9 cellular contexts compared by ENCODE assay signal in genomic region chr2:207230261-207231105, GRCh38.
A peak's percentile ranks its signal among the peaks of the same experiment; 100 is the strongest.
DNase-seq lines count a peak whose midpoint lies in the region; ATAC-seq, FAIRE-seq and TF ChIP-seq lines count a peak whose summit lies in the region.
"Had no signal": no experiment of that assay in that cellular context is flagged by ENCODE, and none has a peak within 500 bp of the region (broad histone marks: within the 10 kb centered on the region; RNA-seq: fewer than 3 reads in every experiment).

No MANE protein-coding gene starts in this region.

- H3K36me3 ChIP-seq in Loucy (ENCODE audit: insufficient read depth, low read length) (no peaks in the 10 kb centered on the region), H1 (ENCODE audit: control insufficient read depth in 2 of 4, insufficient read depth in 4 of 4, low read length in 3 of 4) (no peaks in the 10 kb centered on the region)
- H3K36me3 ChIP-seq: BLaER1 treated with 17β-estradiol and CSF1 and Interleukin-3, amounts not matched to agents 10 nM and 100 nM had no signal

- H3K9me3 Mint-ChIP-seq in stimulated activated effector memory CD8-positive, alpha-beta T cell treated with anti-CD3 and anti-CD28 coated beads, Interleukin-12 subunit alpha, Interleukin-12 subunit beta, amount 100 ng/mL, for 72 hours, result peaks cover 2% of the 10 kb centered on the region

- no peak overlapping the region for H3K27ac Mint-ChIP-seq in stimulated activated effector memory CD8-positive, alpha-beta T cell treated with anti-CD3 and anti-CD28 coated beads, Interleukin-12 subunit alpha, Interleukin-12 subunit beta, amount 100 ng/mL, for 72 hours

- H4K20me1 ChIP-seq in Loucy (ENCODE audit: insufficient read depth, low read length, poor library complexity, severe bottlenecking) (no peaks in the 10 kb centered on the region), H1 (replicated peaks in 1 of 2; ENCODE audit: control insufficient read depth in 1 of 2, insufficient read depth in 2 of 2, low read length in 2 of 2) (no peaks in the 10 kb centered on the region)
- H4K20me1 ChIP-seq: BLaER1 treated with 17β-estradiol and CSF1 and Interleukin-3, amounts not matched to agents 10 nM and 100 nM had no signal

- H3K27me3 ChIP-seq in Loucy (ENCODE audit: insufficient read depth, low read length, poor library complexity, severe bottlenecking), result no peaks in the 10 kb centered on the region
- H3K27me3 ChIP-seq in H1 (replicated peaks in 1 of 4; ENCODE audit: control insufficient read depth in 3 of 4, extremely low read depth in 1 of 4, insufficient read depth in 3 of 4, low read length in 3 of 4), result no peaks in the 10 kb centered on the region
- H3K27me3 ChIP-seq: BLaER1 treated with 17β-estradiol and CSF1 and Interleukin-3, amounts not matched to agents 10 nM and 100 nM had no signal

- H3K4me1 ChIP-seq in Loucy (ENCODE audit: insufficient read depth, low read length, poor library complexity, severe bottlenecking) (peaks cover 7% of the 10 kb centered on the region), H1 (replicated peaks in 1 of 4; ENCODE audit: control insufficient read depth in 3 of 4, insufficient read depth in 4 of 4, low read length in 3 of 4) (peaks cover 8 to 22% (median 18%) of the 10 kb centered on the region in 4 experiments)

- TF ChIP-seq RAD21 in H1 (IDR thresholded peaks at IDR 0.05 in 1 of 2, conservative IDR thresholded peaks at IDR 0.05 in 1 of 2; ENCODE audit: low read depth in 2 of 2, low read length in 2 of 2), result peak; percentile 59 to 64

- no peaks in the 10 kb centered on the region for H3F3A ChIP-seq in Loucy (ENCODE audit: low read depth)

- H4K8ac ChIP-seq in H1 (ENCODE audit: extremely low read depth, insufficient read depth, low read length), result no peak overlapping the region

- no peak for TF ChIP-seq EP300 in H1 (IDR thresholded peaks at IDR 0.05; ENCODE audit: borderline replicate concordance in 1 of 2, low read depth in 2 of 2, low read length in 2 of 2)

- no peak overlapping the region for H3K23ac ChIP-seq in H1 (ENCODE audit: insufficient read length)

- H3K14ac ChIP-seq in H1 (ENCODE audit: insufficient read length), result no peak overlapping the region

- H3K79me2 ChIP-seq in Loucy (ENCODE audit: insufficient read depth, low read length) (no peaks in the 10 kb centered on the region), H1 (ENCODE audit: control insufficient read depth in 1 of 2, insufficient read depth in 2 of 2, low read length in 2 of 2) (no peaks in the 10 kb centered on the region)

- H3K4ac ChIP-seq in H1 (replicated peaks; ENCODE audit: insufficient read length, low read depth, low read length), result no peak overlapping the region

- H3K9ac ChIP-seq in Loucy (ENCODE audit: low read depth, low read length, poor library complexity, severe bottlenecking), result no peak overlapping the region
- no peak overlapping the region for H3K9ac ChIP-seq in H1 (replicated peaks in 1 of 4; ENCODE audit: extremely low read depth in 1 of 4, low read depth in 3 of 4, low read length in 3 of 4)

- H4K5ac ChIP-seq in H1 (ENCODE audit: insufficient read length, low read depth, low read length), result no peak overlapping the region

- no peak for TF ChIP-seq POLR2A in H1 (IDR thresholded peaks at IDR 0.05; ENCODE audit: control extremely low read depth in 1 of 2, low read depth in 2 of 2, low read length in 2 of 2)

- no peak overlapping the region; the same call in 1 of the 2 replicates for H2BK12ac ChIP-seq in H1 (ENCODE audit: low read depth, low read length)

- CTCF ChIA-PET in H1 (lab: Charles Lee; ENCODE audit: partially characterized antibody), result interaction anchor here (0.5 to 4.2 kb wide), 27 partner anchors 8 to 363 kb away, joined by 3 to 28 read pairs (median 4); partner anchors contain the start of gene KLF7

- H3K9me2 ChIP-seq in Loucy (replicated peaks; ENCODE audit: low read depth, low read length), result no peaks in the 10 kb centered on the region

- WGBS in H1 (ENCODE audit: extremely low coverage in 1 of 2, insufficient coverage in 1 of 2, insufficient read length in 1 of 2, insufficient replicate concordance in 2 of 2, low coverage in 1 of 2, low lambda C conversion rate in 2 of 2, missing lambda C conversion rate in 1 of 2), 2 experiments, result 67% methylated on average over 6 of the region's 6 CpGs; no CpG with 5 or more reads in 1 of the 2 experiments

- no peak overlapping the region for H2AK5ac ChIP-seq in H1 (ENCODE audit: low read depth, low read length)

- no peak overlapping the region for H3K4me3 Mint-ChIP-seq in stimulated activated effector memory CD8-positive, alpha-beta T cell treated with anti-CD3 and anti-CD28 coated beads, Interleukin-12 subunit alpha, Interleukin-12 subunit beta, amount 100 ng/mL, for 72 hours

- H3K4me3 ChIP-seq in Loucy (ENCODE audit: low read length, poor library complexity, severe bottlenecking), result no peak overlapping the region
- H3K4me3 ChIP-seq in H1 (ENCODE audit: extremely low read depth in 1 of 4, insufficient read depth in 2 of 4, low read depth in 3 of 4, low read length in 4 of 4), result no peak overlapping the region
- no peak overlapping the region for H3K4me3 ChIP-seq in retinal pigment epithelial cell (ENCODE audit: low read length)
- H3K4me3 ChIP-seq: BLaER1 treated with 17β-estradiol and CSF1 and Interleukin-3, amounts not matched to agents 10 nM and 100 nM had no signal

- H2BK5ac ChIP-seq in H1 (ENCODE audit: low read depth, low read length), result no peak overlapping the region

- no peak overlapping the region for H4K91ac ChIP-seq in H1 (replicated peaks; ENCODE audit: insufficient read length, low read length)

- H3K36me3 Mint-ChIP-seq in stimulated activated effector memory CD8-positive, alpha-beta T cell treated with anti-CD3 and anti-CD28 coated beads, Interleukin-12 subunit alpha, Interleukin-12 subunit beta, amount 100 ng/mL, for 72 hours, result no peaks in the 10 kb centered on the region

- H3K9me3 ChIP-seq in Loucy (ENCODE audit: insufficient read depth, low read depth, low read length) (no peaks in the 10 kb centered on the region), H1 (ENCODE audit: insufficient read depth in 2 of 2, low read depth in 1 of 2, low read length in 1 of 2) (no peaks in the 10 kb centered on the region)

- no peak overlapping the region for H2BK15ac ChIP-seq in H1 (ENCODE audit: low read length)

- TF ChIP-seq CTCF in Loucy (conservative IDR thresholded peaks at IDR 0.05; ENCODE audit: low read length) (peak; percentile 73), H1 (IDR thresholded peaks at IDR 0.05; ENCODE audit: control extremely low read depth in 1 of 3, insufficient read depth in 1 of 3, low read depth in 1 of 3, low read length in 3 of 3) (peak; percentile 31 to 79 (median 61); a peak in 3 of 4 replicates), retinal pigment epithelial cell (conservative IDR thresholded peaks at IDR 0.05; ENCODE audit: low read depth, low read length) (peak; percentile 63)

- peak overlapping the region; percentile 17; the same call in 1 of the 2 replicates for H2BK20ac ChIP-seq in H1 (ENCODE audit: low read length)

- no peak overlapping the region for H3K56ac ChIP-seq in H1 (replicated peaks; ENCODE audit: insufficient read length, low read depth, low read length)

- no peak overlapping the region for H3K27ac ChIP-seq in H1 (ENCODE audit: low read depth, low read length)

- POLR2A ChIA-PET in H1 (lab: Charles Lee; ENCODE audit: partially characterized antibody), result interaction anchor here (0.7 to 0.9 kb wide), 2 partner anchors 9 to 15 kb away, joined by 3 read pairs; no protein-coding TSS in a partner anchor

- no peak overlapping the region for H3K18ac ChIP-seq in H1 (ENCODE audit: extremely low read depth, low read length)

- no peaks in the 10 kb centered on the region; the same call in 1 of the 2 replicates for H3K23me2 ChIP-seq in H1 (ENCODE audit: low read depth, low read length)

- H3K4me2 ChIP-seq in Loucy (ENCODE audit: low read depth, low read length, poor library complexity, severe bottlenecking) (no peak overlapping the region), H1 (ENCODE audit: insufficient read depth in 1 of 2, low read depth in 2 of 2, low read length in 2 of 2) (no peak overlapping the region)

- H3K79me1 ChIP-seq in H1 (ENCODE audit: low read depth, low read length), result no peaks in the 10 kb centered on the region

- FAIRE-seq in H1 (lab: Jason Lieb, UNC), result peak; percentile 88

- H2AFZ ChIP-seq in Loucy (ENCODE audit: low read length), result no peak overlapping the region
- peak overlapping the region; percentile 26; the same call in 1 of the 2 replicates for H2AFZ ChIP-seq in H1 (ENCODE audit: low read length)

- no peak for ATAC-seq in stimulated activated effector memory CD8-positive, alpha-beta T cell treated with anti-CD3 and anti-CD28 coated beads, Interleukin-12 subunit alpha, Interleukin-12 subunit beta, amount 100 ng/mL, for 72 hours

- peak; percentile 30 for DNase-seq in NCI-H1694 (lab: John Stamatoyannopoulos, UW)
- no peak for DNase-seq in NCI-H1694 treated with DMSO at 0.1 percent for 48 hours (lab: John Stamatoyannopoulos, UW)
- peak in 1 of 2 experiments; percentile 62 for DNase-seq in H1 (ENCODE audit: low read depth in 1 of 2, low spot score in 2 of 2)
- no peak for DNase-seq in retinal pigment epithelial cell (ENCODE audit: low read depth)
- DNase-seq in NCI-H1417 treated with DMSO at 0.1 percent for 48 hours (lab: John Stamatoyannopoulos, UW), result no peak
- DNase-seq in stimulated activated effector memory CD8-positive, alpha-beta T cell treated with anti-CD3 and anti-CD28 coated beads, Interleukin-12 subunit alpha, Interleukin-12 subunit beta, amount 100 ng/mL, for 72 hours (ENCODE audit: low spot score in 2 of 2), result no peak
- DNase-seq in NCI-H2196 treated with DMSO at 0.1 percent for 48 hours (lab: John Stamatoyannopoulos, UW; ENCODE audit: unreplicated experiment), result no peak

- H2BK120ac ChIP-seq in H1 (replicated peaks; ENCODE audit: low read depth, low read length), result no peak overlapping the region

- H3K4me1 Mint-ChIP-seq in stimulated activated effector memory CD8-positive, alpha-beta T cell treated with anti-CD3 and anti-CD28 coated beads, Interleukin-12 subunit alpha, Interleukin-12 subunit beta, amount 100 ng/mL, for 72 hours, result peaks cover 25% of the 10 kb centered on the region

TF ChIP-seq in H1, 55 proteins besides CTCF, POLR2A, EP300 and RAD21 (continues in another document):
- TF ChIP-seq KDM1A (IDR thresholded peaks at IDR 0.05; ENCODE audit: borderline replicate concordance, low read length), result no peak
- TF ChIP-seq RXRA (IDR thresholded peaks at IDR 0.05; ENCODE audit: insufficient read depth, low read depth, low read length), result no peak
- TF ChIP-seq GTF2F1 (IDR thresholded peaks at IDR 0.05; ENCODE audit: borderline replicate concordance, low read depth, low read length), result no peak
- no peak for TF ChIP-seq SP4 (IDR thresholded peaks at IDR 0.05; ENCODE audit: low read length)
- no peak for TF ChIP-seq MAFK (IDR thresholded peaks at IDR 0.05; ENCODE audit: low read depth, low read length)
- TF ChIP-seq EZH2 (IDR thresholded peaks at IDR 0.05; ENCODE audit: low read depth, low read length, severe bottlenecking), result no peak
- TF ChIP-seq RBBP5 (IDR thresholded peaks at IDR 0.05; ENCODE audit: borderline replicate concordance, low read depth, low read length), result no peak
- no peak for TF ChIP-seq MAX (IDR thresholded peaks at IDR 0.05)
